Comparison of ENCODE assay signal across 18 cellular contexts in genomic region chr11:77762426-77762825, GRCh38.
"Had no signal": no experiment of that assay in that cellular context is flagged by ENCODE, and none has a peak within 500 bp of the region (broad histone marks: within the 10 kb centered on the region; RNA-seq: fewer than 3 reads in every experiment).

No MANE protein-coding gene starts in this region.

- H3K4me3 ChIP-seq: coronary artery, gastroesophageal sphincter, heart left ventricle, left ventricle myocardium inferior, suprapubic skin, vagina had no signal

- H3K4me1 ChIP-seq: suprapubic skin, vagina had no signal

- H3K9me3 Mint-ChIP-seq: activated naive CD8-positive, alpha-beta T cell treated with anti-CD3 and anti-CD28 coated beads, Interleukin-2, amount 10 ng/mL, durations not matched to agents 7 days and 5 days; brain; central memory CD8-positive, alpha-beta T cell had no signal

- DNase-seq: activated CD4-positive, alpha-beta T cell treated with anti-CD3 and anti-CD28 coated beads, Interleukin-2, amount 50 U/mL, for 4 hours; activated CD8-positive, alpha-beta memory T cell treated with anti-CD3 and anti-CD28 coated beads, Interleukin-2, amount 10 ng/mL, durations not matched to agents 7 days and 5 days; activated gamma-delta T cell; activated naive CD8-positive, alpha-beta T cell treated with anti-CD3 and anti-CD28 coated beads, Interleukin-2, amount 10 ng/mL, durations not matched to agents 7 days and 5 days; heart left ventricle; kidney; left ventricle myocardium inferior; mammary epithelial cell; occipital lobe; stimulated activated CD4-positive, alpha-beta T cell treated with anti-CD3 and anti-CD28 coated beads, Interleukin-2, amount 100 ng/mL, for 24 hours; stimulated activated naive CD8-positive, alpha-beta T cell treated with anti-CD3 and anti-CD28 coated beads, Interleukin-15, Interleukin-2, amounts not matched to agents 100 U/mL and 50 U/mL, for 24 hours; trophoblast cell had no signal

- H3K4me3 Mint-ChIP-seq: activated CD8-positive, alpha-beta memory T cell treated with anti-CD3 and anti-CD28 coated beads, Interleukin-2, amount 10 ng/mL, durations not matched to agents 7 days and 5 days; activated naive CD8-positive, alpha-beta T cell treated with anti-CD3 and anti-CD28 coated beads, Interleukin-2, amount 10 ng/mL, durations not matched to agents 7 days and 5 days; brain; central memory CD8-positive, alpha-beta T cell had no signal

- H3K4me1 Mint-ChIP-seq: activated CD8-positive, alpha-beta memory T cell treated with anti-CD3 and anti-CD28 coated beads, Interleukin-2, amount 10 ng/mL, durations not matched to agents 7 days and 5 days had no signal

- H3K27ac ChIP-seq: coronary artery, gastroesophageal sphincter, heart left ventricle, left ventricle myocardium inferior, suprapubic skin, vagina had no signal

- ATAC-seq: activated CD8-positive, alpha-beta memory T cell treated with anti-CD3 and anti-CD28 coated beads, Interleukin-2, amount 10 ng/mL, durations not matched to agents 7 days and 5 days; gastroesophageal sphincter; heart left ventricle; stimulated activated naive CD8-positive, alpha-beta T cell treated with anti-CD3 and anti-CD28 coated beads, Interleukin-15, Interleukin-2, amounts not matched to agents 100 U/mL and 50 U/mL, for 24 hours had no signal

- H3K9me3 ChIP-seq: gastroesophageal sphincter, heart left ventricle, left ventricle myocardium inferior, suprapubic skin, vagina had no signal

- H3K27ac Mint-ChIP-seq: activated CD8-positive, alpha-beta memory T cell treated with anti-CD3 and anti-CD28 coated beads, Interleukin-2, amount 10 ng/mL, durations not matched to agents 7 days and 5 days; activated naive CD8-positive, alpha-beta T cell treated with anti-CD3 and anti-CD28 coated beads, Interleukin-2, amount 10 ng/mL, durations not matched to agents 7 days and 5 days had no signal

- H3K27me3 Mint-ChIP-seq: activated CD8-positive, alpha-beta memory T cell treated with anti-CD3 and anti-CD28 coated beads, Interleukin-2, amount 10 ng/mL, durations not matched to agents 7 days and 5 days; activated naive CD8-positive, alpha-beta T cell treated with anti-CD3 and anti-CD28 coated beads, Interleukin-2, amount 10 ng/mL, durations not matched to agents 7 days and 5 days; central memory CD8-positive, alpha-beta T cell had no signal

- H3K27me3 ChIP-seq: gastroesophageal sphincter, heart left ventricle, suprapubic skin, vagina had no signal
